Comparison of ENCODE assay signal across 14 cellular contexts in genomic region chr4:26206339-26206738, GRCh38.
DNase-seq lines count a peak whose midpoint lies in the region; ATAC-seq and TF ChIP-seq lines count a peak whose summit lies in the region.
"Had no signal": no experiment of that assay in that cellular context is flagged by ENCODE, and none has a peak within 500 bp of the region (broad histone marks: within the 10 kb centered on the region; RNA-seq: fewer than 3 reads in every experiment).

No MANE protein-coding gene starts in this region.

- no peak for ATAC-seq in GM21515 (IDR thresholded peaks at IDR 0.05; ENCODE audit: unreplicated experiment)
- ATAC-seq: naive thymus-derived CD8-positive, alpha-beta T cell had no signal

- H3K9me3 Mint-ChIP-seq in osteocyte (ENCODE audit: unreplicated experiment) = no peaks in the 10 kb centered on the region
- H3K9me3 Mint-ChIP-seq in activated T-cell treated with anti-CD3 and anti-CD28 coated beads, Interleukin-2, amount 50 U/mL, for 24 hours = no peaks in the 10 kb centered on the region
- H3K9me3 Mint-ChIP-seq: activated CD4-positive, alpha-beta memory T cell treated with anti-CD3 and anti-CD28 coated beads for 36 hours had no signal

- H3K4me3 Mint-ChIP-seq in osteocyte (ENCODE audit: unreplicated experiment) = no peak overlapping the region
- no peak overlapping the region for H3K4me3 Mint-ChIP-seq in activated T-cell treated with anti-CD3 and anti-CD28 coated beads, Interleukin-2, amount 50 U/mL, for 24 hours
- H3K4me3 Mint-ChIP-seq: activated CD4-positive, alpha-beta memory T cell treated with anti-CD3 and anti-CD28 coated beads for 36 hours; naive thymus-derived CD8-positive, alpha-beta T cell had no signal

- no peaks in the 10 kb centered on the region for H3K36me3 Mint-ChIP-seq in osteocyte (ENCODE audit: unreplicated experiment)
- H3K36me3 Mint-ChIP-seq in activated T-cell treated with anti-CD3 and anti-CD28 coated beads, Interleukin-2, amount 50 U/mL, for 24 hours (ENCODE audit: low read depth) = no peaks in the 10 kb centered on the region
- H3K36me3 Mint-ChIP-seq: activated CD4-positive, alpha-beta memory T cell treated with anti-CD3 and anti-CD28 coated beads for 36 hours; naive thymus-derived CD8-positive, alpha-beta T cell had no signal

- H3K27ac ChIP-seq in fibroblast of lung (ENCODE audit: insufficient read depth, low read length) = no peak overlapping the region
- H3K27ac ChIP-seq: SJSA1, upper lobe of left lung had no signal

- peaks cover 21% of the 10 kb centered on the region for H3K4me1 Mint-ChIP-seq in osteocyte (ENCODE audit: unreplicated experiment)
- H3K4me1 Mint-ChIP-seq in activated T-cell treated with anti-CD3 and anti-CD28 coated beads, Interleukin-2, amount 50 U/mL, for 24 hours (ENCODE audit: low read depth) = peaks cover 27% of the 10 kb centered on the region

- DNase-seq in AG08395 (ENCODE audit: low spot score) (peak; percentile 60), NCI-H446 treated with DMSO at 0.1 percent for 48 hours (lab: John Stamatoyannopoulos, UW) (peak; percentile 44), fibroblast of lung (ENCODE audit: low read depth in 2 of 2) (peak; percentile 94 to 99), osteocyte (ENCODE audit: extremely low spot score, unreplicated experiment) (no peak), A172 (ENCODE audit: low spot score) (no peak), posterior cingulate gyrus (no peak)
- no peak for DNase-seq in activated T-cell treated with anti-CD3 and anti-CD28 coated beads, Interleukin-2, amount 50 U/mL, for 24 hours
- DNase-seq: activated CD4-positive, alpha-beta memory T cell treated with anti-CD3 and anti-CD28 coated beads for 36 hours; BE2C; naive thymus-derived CD8-positive, alpha-beta T cell; stimulated activated CD4-positive, alpha-beta T cell treated with anti-CD3 and anti-CD28 coated beads, Interleukin-4, amount 100 ng/mL, for 4 hours; upper lobe of left lung had no signal

- H3K4me2 ChIP-seq in fibroblast of lung (ENCODE audit: extremely low read depth, insufficient read depth, low read length) = peak overlapping the region; percentile 56

- peaks cover 10% of the 10 kb centered on the region for H3K4me1 ChIP-seq in fibroblast of lung (ENCODE audit: control insufficient read depth, extremely low read depth, insufficient read depth, low read length)
- H3K4me1 ChIP-seq: BE2C, SJSA1 had no signal

- no peaks in the 10 kb centered on the region for H4K20me1 ChIP-seq in fibroblast of lung (ENCODE audit: control insufficient read depth, extremely low read depth, insufficient read depth, low read length)

- H3K79me2 ChIP-seq in fibroblast of lung (ENCODE audit: control insufficient read depth, insufficient read depth, low read length) = no peaks in the 10 kb centered on the region

- intact Hi-C loops in posterior cingulate gyrus (cut with DNase I) = no loop called here

- no peaks in the 10 kb centered on the region for H3K9me3 ChIP-seq in fibroblast of lung (ENCODE audit: control insufficient read depth, insufficient read depth, low read depth, low read length)
- H3K9me3 ChIP-seq: BE2C, SJSA1, upper lobe of left lung had no signal

- H3K27me3 Mint-ChIP-seq in osteocyte (ENCODE audit: unreplicated experiment) = peaks cover 35% of the 10 kb centered on the region
- peaks cover 12% of the 10 kb centered on the region for H3K27me3 Mint-ChIP-seq in activated T-cell treated with anti-CD3 and anti-CD28 coated beads, Interleukin-2, amount 50 U/mL, for 24 hours

- TF ChIP-seq CTCF in fibroblast of lung (conservative IDR thresholded peaks at IDR 0.05 in 1 of 2, IDR thresholded peaks at IDR 0.05 in 1 of 2; ENCODE audit: low read depth in 1 of 2, low read length in 2 of 2) (no peak), osteocyte (IDR thresholded peaks at IDR 0.05) (no peak)

- H3K36me3 ChIP-seq in fibroblast of lung (ENCODE audit: control insufficient read depth, insufficient read depth, low read length) = no peaks in the 10 kb centered on the region
- H3K36me3 ChIP-seq: BE2C, SJSA1, upper lobe of left lung had no signal

- H3K27ac Mint-ChIP-seq in osteocyte (ENCODE audit: unreplicated experiment) = peak overlapping the region; percentile 76
- no peak overlapping the region for H3K27ac Mint-ChIP-seq in activated T-cell treated with anti-CD3 and anti-CD28 coated beads, Interleukin-2, amount 50 U/mL, for 24 hours
- H3K27ac Mint-ChIP-seq: activated CD4-positive, alpha-beta memory T cell treated with anti-CD3 and anti-CD28 coated beads for 36 hours had no signal

- no peaks in the 10 kb centered on the region for H3K27me3 ChIP-seq in fibroblast of lung (ENCODE audit: control insufficient read depth, insufficient read depth, low read length)
- H3K27me3 ChIP-seq: BE2C, SJSA1, upper lobe of left lung had no signal

- no peak overlapping the region for H3K4me3 ChIP-seq in fibroblast of lung (replicated peaks in 1 of 4; ENCODE audit: control extremely low read depth in 1 of 4, insufficient read depth in 1 of 4, low read depth in 3 of 4, low read length in 4 of 4)
- H3K4me3 ChIP-seq: SJSA1, upper lobe of left lung had no signal

- H2AFZ ChIP-seq in fibroblast of lung (ENCODE audit: low read length) = no peak overlapping the region

- no peak overlapping the region for H3K9ac ChIP-seq in fibroblast of lung (ENCODE audit: insufficient read depth, low read length)

Comparison
In these comparisons a context has a peak if more than half of its experiments do, and no peak if none do; other contexts are left out.
1. DNase-seq: peak in AG08395 (single experiment), NCI-H446 treated with DMSO at 0.1 percent for 48 hours (single experiment) and fibroblast of lung (2 of 2); none in osteocyte (single experiment), A172 (single experiment), posterior cingulate gyrus (0 of 10) and activated T-cell treated with anti-CD3 and anti-CD28 coated beads, Interleukin-2, amount 50 U/mL, for 24 hours (single experiment).